Comparison of ENCODE assay signal across 32 cellular contexts in the genomic region with DNA sequence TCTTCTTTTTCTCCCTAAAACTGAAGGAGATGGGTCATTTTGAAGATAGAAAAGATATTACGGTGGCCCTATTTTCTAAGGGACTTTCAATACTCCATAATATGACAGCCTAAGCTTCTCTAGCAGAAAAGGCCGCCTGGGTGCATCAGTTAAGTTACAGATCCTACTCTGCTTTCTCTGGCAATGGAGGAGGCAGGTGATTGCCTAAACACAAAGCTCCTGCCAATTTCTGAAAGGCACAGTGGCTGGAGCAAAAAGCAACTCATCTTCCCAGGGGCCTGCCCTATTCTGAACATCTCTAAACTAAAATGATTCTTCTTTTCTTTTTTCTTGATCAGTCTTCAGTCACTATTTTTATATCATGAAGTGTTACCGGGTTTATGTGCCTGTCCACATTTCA.
"Had no signal": no experiment of that assay in that cellular context is flagged by ENCODE, and none has a peak within 500 bp of the region (broad histone marks: within the 10 kb centered on the region; RNA-seq: fewer than 3 reads in every experiment).

No MANE protein-coding gene starts in this region.

- H3K4me3 ChIP-seq: PC-9, SJCRH30, SK-N-MC had no signal

- DNase-seq: Karpas-422, KBM-7, MM.1S, NCI-H1048, NCI-H1092 treated with DMSO at 0.1 percent for 48 hours, NCI-H1105 treated with DMSO at 0.1 percent for 48 hours, NCI-H1417, NCI-H1436, NCI-H146, NCI-H187, NCI-H1930, NCI-H2029 treated with DMSO at 0.1 percent for 48 hours, NCI-H2081 treated with DMSO at 0.1 percent for 48 hours, NCI-H2107, NCI-H2171, NCI-H226, NCI-H446 treated with DMSO at 0.1 percent for 48 hours, NCI-H510A, NCI-H524, NCI-H526, NCI-H774, PC-9, SHP77, SIG-M5, SJCRH30, T-cell had no signal

- H3K9me3 ChIP-seq: SJCRH30 had no signal

- H3K27me3 ChIP-seq: SJCRH30 had no signal

- H3K4me1 ChIP-seq: SJCRH30 had no signal

- H3K27ac ChIP-seq: KMS-11, PC-9, RWPE1, SJCRH30, SK-N-MC had no signal

- H3K36me3 ChIP-seq: SJCRH30 had no signal

- ATAC-seq: Panc1, Right ventricle myocardium inferior, SK-N-SH treated with all-trans-retinoic acid at 6 μM for 48 hours, T-cell had no signal
